Comparison of ENCODE assay signal across 8 cellular contexts in the genomic region with DNA sequence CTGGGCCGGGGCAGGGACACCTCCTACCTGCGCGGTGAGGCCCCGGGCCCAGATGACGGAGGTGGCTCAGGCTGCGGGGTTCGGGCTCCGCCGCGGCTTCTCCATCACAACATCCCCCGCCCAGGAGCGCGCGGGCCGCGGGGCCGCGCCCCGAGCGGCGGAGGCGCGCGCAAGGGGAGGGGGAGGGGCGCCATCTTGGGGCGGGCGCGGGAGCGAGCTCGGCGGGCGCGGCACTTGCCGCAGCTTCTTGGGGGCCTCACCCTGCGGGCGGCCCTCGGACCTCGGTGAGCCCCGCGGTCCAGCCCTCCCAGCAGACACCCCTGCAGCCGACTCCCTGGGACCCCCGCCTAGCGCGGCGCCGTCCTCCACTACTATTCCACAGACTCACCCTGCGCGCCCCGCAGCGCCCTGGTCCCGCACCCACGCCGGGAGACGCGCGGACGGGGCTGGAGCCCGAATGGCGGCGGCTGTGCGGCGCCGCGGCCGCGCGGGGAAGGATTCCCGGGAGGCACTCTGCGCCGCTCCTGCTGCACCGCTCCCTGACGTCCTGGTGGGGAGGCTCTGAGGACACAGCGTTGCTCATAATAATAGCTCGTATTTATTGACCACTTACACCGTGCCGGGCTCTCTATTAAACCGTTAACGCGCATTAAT. TPM values are rescaled to one million over a fixed set of nuclear protein-coding genes. Genes with fewer than 3 reads are reported as not detected.
A peak's percentile ranks its signal among the peaks of the same experiment; 100 is the strongest.
DNase-seq lines count a peak whose midpoint lies in the region; ATAC-seq and TF ChIP-seq lines count a peak whose summit lies in the region.

A gene (minus strand): TSS at position 137 of the 654 bp plus-strand sequence. CDS start 7,747 bp downstream, outside the sequence.

- H3K36me3 ChIP-seq in CD8-positive, alpha-beta T cell (ENCODE audit: insufficient read depth, low read length) = no peaks in the 10 kb centered on the region

- H3K9me3 Mint-ChIP-seq in CD8-positive, alpha-beta T cell = no peaks in the 10 kb centered on the region
- H3K9me3 Mint-ChIP-seq in activated CD4-positive, alpha-beta T cell treated with anti-CD3 and anti-CD28 coated beads, Interleukin-2, amount 10 ng/mL, durations not matched to agents 24 days and 14 days = no peaks in the 10 kb centered on the region

- DNase-seq in CD8-positive, alpha-beta T cell = peak; percentile 49 to 88 (median 73)
- peak; percentile 14 for DNase-seq in NCI-H146 treated with DMSO at 0.1 percent for 48 hours (lab: John Stamatoyannopoulos, UW; ENCODE audit: unreplicated experiment)
- peak; percentile 93 for DNase-seq in activated CD4-positive, alpha-beta T cell treated with anti-CD3 and anti-CD28 coated beads, Interleukin-2, amount 10 ng/mL, durations not matched to agents 24 days and 14 days
- DNase-seq in left colon = peak; percentile 44 to 76
- DNase-seq in stimulated activated CD4-positive, alpha-beta T cell treated with anti-CD3 and anti-CD28 coated beads, Interleukin-1b, Interleukin-23, amount 100 ng/mL, for 1 hour (ENCODE audit: low read depth in 2 of 2) = peak; percentile 35 to 64
- no peak for DNase-seq in GF-D8 (lab: John Stamatoyannopoulos, UW)

- peak within 1 kb of the TSS; percentile 82 for H3K27ac ChIP-seq in CD8-positive, alpha-beta T cell (ENCODE audit: low read depth, low read length)
- H3K27ac ChIP-seq in cingulate gyrus (ENCODE audit: low read depth, low read length) = peak within 1 kb of the TSS; percentile 93

- peak; percentile 69 for ATAC-seq in CD8-positive, alpha-beta T cell
- peak; percentile 61 for ATAC-seq in GM21528 (IDR thresholded peaks at IDR 0.05; ENCODE audit: low FRiP score, unreplicated experiment)
- ATAC-seq in left colon = peak; percentile 96

- H3K4me3 ChIP-seq in CD8-positive, alpha-beta T cell (ENCODE audit: low read depth, low read length) = peak within 1 kb of the TSS; percentile 81

- peaks cover 3% of the 10 kb centered on the region for H3K27me3 Mint-ChIP-seq in CD8-positive, alpha-beta T cell (ENCODE audit: low read depth)
- peaks cover 33% of the 10 kb centered on the region for H3K27me3 Mint-ChIP-seq in activated CD4-positive, alpha-beta T cell treated with anti-CD3 and anti-CD28 coated beads, Interleukin-2, amount 10 ng/mL, durations not matched to agents 24 days and 14 days

- CTCF ChIA-PET in CD8-positive, alpha-beta T cell (lab: Charles Lee) = interaction anchor here (0.8 to 8.2 kb wide), 11 partner anchors 8 to 56 kb away, joined by 3 to 52 read pairs (median 4); a partner anchor contains a TSS

- peaks cover 10% of the 10 kb centered on the region for H3K4me1 Mint-ChIP-seq in CD8-positive, alpha-beta T cell (ENCODE audit: low read depth)
- H3K4me1 Mint-ChIP-seq in activated CD4-positive, alpha-beta T cell treated with anti-CD3 and anti-CD28 coated beads, Interleukin-2, amount 10 ng/mL, durations not matched to agents 24 days and 14 days = peaks cover 3% of the 10 kb centered on the region

- TF ChIP-seq CTCF in CD8-positive, alpha-beta T cell (IDR thresholded peaks at IDR 0.05) = no peak

- peaks cover 46% of the 10 kb centered on the region for H3K4me1 ChIP-seq in CD8-positive, alpha-beta T cell (ENCODE audit: insufficient read depth, low read length)

- peak within 1 kb of the TSS; percentile 84 for H3K4me3 Mint-ChIP-seq in CD8-positive, alpha-beta T cell
- H3K4me3 Mint-ChIP-seq in activated CD4-positive, alpha-beta T cell treated with anti-CD3 and anti-CD28 coated beads, Interleukin-2, amount 10 ng/mL, durations not matched to agents 24 days and 14 days = no peak within 1 kb of the TSS

- no peaks in the 10 kb centered on the region for H3K36me3 Mint-ChIP-seq in CD8-positive, alpha-beta T cell
- no peaks in the 10 kb centered on the region for H3K36me3 Mint-ChIP-seq in activated CD4-positive, alpha-beta T cell treated with anti-CD3 and anti-CD28 coated beads, Interleukin-2, amount 10 ng/mL, durations not matched to agents 24 days and 14 days (ENCODE audit: low read depth)

- POLR2A ChIA-PET in CD8-positive, alpha-beta T cell (lab: Charles Lee) = interaction anchor here (0.6 to 5.6 kb wide), 10 partner anchors 8 to 233 kb away, joined by 3 to 91 read pairs (median 6); a partner anchor contains a TSS

- no peaks in the 10 kb centered on the region for H3K27me3 ChIP-seq in CD8-positive, alpha-beta T cell (ENCODE audit: insufficient read depth, low read length)

- intact Hi-C loops in CD8-positive, alpha-beta T cell (cut with DNase I, micrococcal nuclease) = loop anchor here (1.0 to 10.0 kb wide), 9 partner anchors 17 to 1096 kb away; a partner anchor contains a TSS
- intact Hi-C loops in activated CD4-positive, alpha-beta T cell treated with anti-CD3 and anti-CD28 coated beads, Interleukin-2, amount 10 ng/mL, durations not matched to agents 24 days and 14 days (cut with micrococcal nuclease) = loop anchor here (1.0 to 10.0 kb wide), 7 partner anchors 17 to 734 kb away; a partner anchor contains a TSS
- intact Hi-C loops in left colon (cut with DNase I, micrococcal nuclease) = no loop called here

- H3K9me3 ChIP-seq in CD8-positive, alpha-beta T cell (ENCODE audit: low read length) = no peaks in the 10 kb centered on the region

- peak within 1 kb of the TSS; percentile 89 for H3K27ac Mint-ChIP-seq in CD8-positive, alpha-beta T cell
- peak within 1 kb of the TSS; percentile 45 for H3K27ac Mint-ChIP-seq in activated CD4-positive, alpha-beta T cell treated with anti-CD3 and anti-CD28 coated beads, Interleukin-2, amount 10 ng/mL, durations not matched to agents 24 days and 14 days

RNA-seq across cellular contexts. Expression of the gene that starts here (rescaled TPM):
- 100 to 1,000 TPM; 130 to 147 TPM for total RNA-seq in CD8-positive, alpha-beta T cell
- total RNA-seq in activated CD4-positive, alpha-beta T cell treated with anti-CD3 and anti-CD28 coated beads, Interleukin-2, amount 10 ng/mL, durations not matched to agents 24 days and 14 days = 24.1 TPM in 2 replicates
- total RNA-seq in left colon = 10 to 100 TPM in 1 of 2 donors, 1 to 10 TPM in 1; 5.2 to 11.2 TPM

Comparison
In these comparisons a context has a peak if more than half of its experiments do, and no peak if none do; other contexts are left out.
1. intact Hi-C loops: an anchor here in CD8-positive, alpha-beta T cell (1.0 to 10.0 kb wide) and activated CD4-positive, alpha-beta T cell treated with anti-CD3 and anti-CD28 coated beads, Interleukin-2, amount 10 ng/mL, durations not matched to agents 24 days and 14 days (1.0 to 10.0 kb wide); none called in left colon.